ENCODE assay signal across 8 cellular contexts in genomic region chr10:100370976-100371706, GRCh38. TPM values are rescaled to one million over a fixed set of nuclear protein-coding genes. Genes with fewer than 3 reads are reported as not detected.
DNase-seq lines count a peak whose midpoint lies in the region; ATAC-seq and TF ChIP-seq lines count a peak whose summit lies in the region.

No MANE protein-coding gene starts in this region.

- TF ChIP-seq CTCF in uterus (IDR thresholded peaks at IDR 0.05) = no peak

- H3K36me3 ChIP-seq in adipocyte (ENCODE audit: control insufficient read depth, insufficient read depth, low read length, severe bottlenecking) = no peaks in the 10 kb centered on the region
- no peaks in the 10 kb centered on the region for H3K36me3 ChIP-seq in uterus

- H3K4me3 ChIP-seq in adipocyte (ENCODE audit: low read length) = peak overlapping the region; percentile 54
- no peak overlapping the region for H3K4me3 ChIP-seq in uterus

- H3K9me3 ChIP-seq in adipocyte (ENCODE audit: control insufficient read depth, low read length) (no peaks in the 10 kb centered on the region), uterus (no peaks in the 10 kb centered on the region)

- intact Hi-C loops in cardiac septum (cut with DNase I) (no loop called here), uterus (cut with DNase I; ENCODE audit: low total_unique reads) (no loop called here)

- peak overlapping the region in 1 of 2 donors; percentile 33 for H3K27ac ChIP-seq in uterus

- DNase-seq in DMS 273 (lab: John Stamatoyannopoulos, UW; ENCODE audit: unreplicated experiment) (peak; percentile 41), DMS 273 treated with DMSO at 0.1 percent for 48 hours (lab: John Stamatoyannopoulos, UW) (no peak), SKM-1 treated with dmso at 0.1 percent for 144 hours (lab: John Stamatoyannopoulos, UW; ENCODE audit: unreplicated experiment) (peak; percentile 72), adipocyte (ENCODE audit: low read depth) (peak; percentile 83), cardiac septum (ENCODE audit: low spot score) (peak; percentile 87), pons (ENCODE audit: low spot score) (peak; percentile 90), uterus (peak; percentile 28)

- ATAC-seq in HG02571 (IDR thresholded peaks at IDR 0.05; ENCODE audit: unreplicated experiment) = no peak

- no peaks in the 10 kb centered on the region for H3K27me3 ChIP-seq in adipocyte (replicated peaks; ENCODE audit: control insufficient read depth, insufficient read depth, low read length)
- H3K27me3 ChIP-seq in uterus = no peaks in the 10 kb centered on the region

- no peak for TF ChIP-seq POLR2A in uterus (IDR thresholded peaks at IDR 0.05)

- peak overlapping the region; percentile 82 for H3K9ac ChIP-seq in adipocyte (ENCODE audit: low read length)

- H3K4me1 ChIP-seq in adipocyte (ENCODE audit: control insufficient read depth, insufficient read depth, low read length) (peaks cover 39% of the 10 kb centered on the region), uterus (no peaks in the 10 kb centered on the region)

RNA-seq across cellular contexts. Expression of gene SCD, which starts 24.1 kb away (rescaled TPM):
- 16.8 TPM for total RNA-seq in cardiac septum
- total RNA-seq in uterus = 10 to 100 TPM in 1 of 4 donors, 1 to 10 TPM in 2, under 1 TPM in 1; 0.59 to 29.8 (median 6.0) TPM

RNA-seq across cellular contexts. Expression of gene PKD2L1, which starts 41.1 kb away (rescaled TPM):
- total RNA-seq in cardiac septum (not detected), uterus (not detected)
